Comparison of ENCODE assay signal across 22 cellular contexts in genomic region chr10:106707657-106708056, GRCh38.
"Had no signal": no experiment of that assay in that cellular context is flagged by ENCODE, and none has a peak within 500 bp of the region (broad histone marks: within the 10 kb centered on the region; RNA-seq: fewer than 3 reads in every experiment).

No MANE protein-coding gene starts in this region.

- H3K4me3 Mint-ChIP-seq: naive B cell, nephron had no signal

- H3K27me3 ChIP-seq: pancreas, suprapubic skin, thyroid gland, upper lobe of left lung had no signal

- DNase-seq: cortex of kidney; dorsolateral prefrontal cortex; effector CD8-positive, alpha-beta T cell; heart right ventricle; hypothalamus; left colon; left ventricle myocardium superior; mesenchymal stem cell; naive B cell; occipital lobe; pancreas; right cardiac atrium; stimulated activated CD4-positive, alpha-beta T cell treated with anti-CD3 and anti-CD28 coated beads, Interleukin-2, amount 100 ng/mL, for 48 hours; stimulated activated naive CD8-positive, alpha-beta T cell treated with anti-CD3 and anti-CD28 coated beads, Interleukin-15, Interleukin-2, amounts not matched to agents 100 U/mL and 50 U/mL, for 24 hours; thyroid gland; upper lobe of left lung had no signal

- H3K4me1 Mint-ChIP-seq: naive B cell had no signal

- H3K27ac ChIP-seq: dorsolateral prefrontal cortex, heart right ventricle, pancreas, suprapubic skin, thyroid gland, upper lobe of left lung had no signal

- H3K9me3 Mint-ChIP-seq: naive B cell had no signal

- ATAC-seq: esophagus mucosa; heart right ventricle; left colon; left ventricle myocardium superior; pancreas; right cardiac atrium; stimulated activated naive CD8-positive, alpha-beta T cell treated with anti-CD3 and anti-CD28 coated beads, Interleukin-15, Interleukin-2, amounts not matched to agents 100 U/mL and 50 U/mL, for 24 hours had no signal

- H3K27me3 Mint-ChIP-seq: progenitor cell of endocrine pancreas had no signal

- H3K9me3 ChIP-seq: heart right ventricle, pancreas, suprapubic skin, thyroid gland, upper lobe of left lung had no signal

- H3K4me3 ChIP-seq: dorsolateral prefrontal cortex, heart right ventricle, lung, pancreas, smooth muscle cell, suprapubic skin, thyroid gland, upper lobe of left lung had no signal

- H3K36me3 Mint-ChIP-seq: naive B cell had no signal

- H3K4me1 ChIP-seq: heart right ventricle, pancreas, suprapubic skin, thyroid gland, upper lobe of left lung had no signal

- H3K36me3 ChIP-seq: heart right ventricle, pancreas, suprapubic skin, thyroid gland, upper lobe of left lung had no signal

- H3K27ac Mint-ChIP-seq: naive B cell, nephron, progenitor cell of endocrine pancreas had no signal
